In genomic region chr11:1347411-1347999, GRCh38 we compare ENCODE assay signal across 2 cellular contexts. TPM values are rescaled to one million over a fixed set of nuclear protein-coding genes. Genes with fewer than 3 reads are reported as not detected.
"Had no signal": no experiment of that assay in that cellular context is flagged by ENCODE, and none has a peak within 500 bp of the region (broad histone marks: within the 10 kb centered on the region; RNA-seq: fewer than 3 reads in every experiment).

No MANE protein-coding gene starts in this region.

RNA-seq across cellular contexts. Expression of gene BRSK2, which starts 42.2 kb away (rescaled TPM):
- total RNA-seq: activated CD4-positive, alpha-beta T cell treated with anti-CD3 and anti-CD28 coated beads, Interleukin-2, amount 10 ng/mL, durations not matched to agents 7 days and 5 days; T-helper 2 cell treated with Interferon-gamma antibody and Interleukin-4, amounts not matched to agents 100 ng/mL and 5 ng/mL, for 36 hours had no signal
